9 cellular contexts compared by ENCODE assay signal in the genomic region with DNA sequence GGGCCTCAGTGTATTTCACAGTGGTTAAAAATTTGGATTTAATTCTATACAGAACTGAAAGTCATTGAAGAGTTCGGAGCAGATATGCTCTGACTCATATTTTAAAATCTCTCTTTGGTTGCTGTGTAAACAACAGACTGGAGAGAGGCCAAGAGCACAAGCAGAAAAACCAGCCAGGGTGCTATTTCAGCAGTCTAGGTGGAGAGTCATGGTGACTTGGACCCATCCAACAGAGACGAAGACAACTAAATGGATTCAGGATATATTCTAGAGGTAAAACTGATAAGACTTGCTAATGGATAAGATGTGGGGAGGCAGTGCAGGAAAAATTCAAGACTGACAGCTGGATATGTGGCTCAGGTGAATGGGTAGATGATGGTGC.
DNase-seq lines count a peak whose midpoint lies in the region; ATAC-seq and TF ChIP-seq lines count a peak whose summit lies in the region.
"Had no signal": no experiment of that assay in that cellular context is flagged by ENCODE, and none has a peak within 500 bp of the region (broad histone marks: within the 10 kb centered on the region; RNA-seq: fewer than 3 reads in every experiment).

No MANE protein-coding gene starts in this region.

- no peak overlapping the region for H3K27ac ChIP-seq in esophagus muscularis mucosa (replicated peaks in 1 of 4)

- no peak for TF ChIP-seq POLR2A in esophagus muscularis mucosa (IDR thresholded peaks at IDR 0.05; ENCODE audit: low read depth)

- H3K27me3 ChIP-seq in esophagus muscularis mucosa, result no peaks in the 10 kb centered on the region

- H3K36me3 ChIP-seq in esophagus muscularis mucosa, result peaks cover 0 to 3% (median 0%) of the 10 kb centered on the region in 4 donors

- intact Hi-C loops in esophagus muscularis mucosa (cut with DNase I), result no loop called here

- TF ChIP-seq EP300 in esophagus muscularis mucosa (IDR thresholded peaks at IDR 0.05), result no peak

- no peak for ATAC-seq in GM19023 (IDR thresholded peaks at IDR 0.05; ENCODE audit: unreplicated experiment)
- ATAC-seq in GM19035 (IDR thresholded peaks at IDR 0.05; ENCODE audit: unreplicated experiment), result no peak
- ATAC-seq in HG03571 (IDR thresholded peaks at IDR 0.05; ENCODE audit: unreplicated experiment), result no peak
- ATAC-seq: T-helper 17 cell had no signal

- H3K4me3 ChIP-seq in esophagus muscularis mucosa, result no peak overlapping the region
- no peak overlapping the region for H3K4me3 ChIP-seq in skeletal muscle cell (ENCODE audit: low read depth, low read length)

- peak; percentile 91 for DNase-seq in HCEC 1CT
- DNase-seq in NCI-H69 (lab: John Stamatoyannopoulos, UW), result peak; percentile 94
- peak; percentile 34 for DNase-seq in esophagus muscularis mucosa (ENCODE audit: extremely low spot score)
- peak; percentile 78 for DNase-seq in skeletal muscle cell (ENCODE audit: low read depth)
- no peak for DNase-seq in cerebellar cortex (ENCODE audit: low spot score)
- DNase-seq: T-helper 17 cell had no signal

- no peaks in the 10 kb centered on the region for H3K9me3 ChIP-seq in esophagus muscularis mucosa

- 28% methylated on average over 2 of the region's 2 CpGs for WGBS in esophagus muscularis mucosa

- peaks cover 26 to 39% (median 30%) of the 10 kb centered on the region in 4 donors for H3K4me1 ChIP-seq in esophagus muscularis mucosa

- no peak for TF ChIP-seq CTCF in esophagus muscularis mucosa (IDR thresholded peaks at IDR 0.05)
